ENCODE assay signal across 8 cellular contexts in genomic region chr6:111663692-111664564, GRCh38. TPM values are rescaled to one million over a fixed set of nuclear protein-coding genes. Genes with fewer than 3 reads are reported as not detected.
DNase-seq lines count a peak whose midpoint lies in the region; ATAC-seq and TF ChIP-seq lines count a peak whose summit lies in the region.

No MANE protein-coding gene starts in this region.

- H3K9me3 ChIP-seq in esophagus muscularis mucosa, result no peaks in the 10 kb centered on the region

- no peak for TF ChIP-seq EP300 in esophagus muscularis mucosa (IDR thresholded peaks at IDR 0.05)

- TF ChIP-seq CTCF in esophagus muscularis mucosa (IDR thresholded peaks at IDR 0.05), result no peak

- H3K4me3 Mint-ChIP-seq in natural killer cell treated with Interleukin-12 subunit alpha and Interleukin-12 subunit beta and Interleukin-15 and Interleukin-18, amount 100 ng/mL, for 72 hours, result no peak overlapping the region

- H3K27ac Mint-ChIP-seq in natural killer cell treated with Interleukin-12 subunit alpha and Interleukin-12 subunit beta and Interleukin-15 and Interleukin-18, amount 100 ng/mL, for 72 hours, result peak overlapping the region; percentile 36 to 44

- H3K27me3 Mint-ChIP-seq in natural killer cell treated with Interleukin-12 subunit alpha and Interleukin-12 subunit beta and Interleukin-15 and Interleukin-18, amount 100 ng/mL, for 72 hours, result no peaks in the 10 kb centered on the region

- H3K79me2 ChIP-seq in ACC112 (ENCODE audit: control insufficient read depth, insufficient read depth, low read length, unreplicated experiment), result no peaks in the 10 kb centered on the region

- 45% methylated on average over 15 of the region's 15 CpGs for WGBS in esophagus muscularis mucosa

- intact Hi-C loops in esophagus muscularis mucosa (cut with DNase I), result no loop called here

- DNase-seq in NCI-H82 treated with DMSO at 0.1 percent for 48 hours (lab: John Stamatoyannopoulos, UW; ENCODE audit: unreplicated experiment) (peak; percentile 76), esophagus muscularis mucosa (ENCODE audit: extremely low spot score) (no peak), mucosa of gallbladder (ENCODE audit: low spot score) (no peak), NCI-H1436 treated with DMSO at 0.1 percent for 48 hours (lab: John Stamatoyannopoulos, UW) (no peak), SHP77 treated with DMSO at 0.1 percent for 48 hours (lab: John Stamatoyannopoulos, UW) (no peak), NCI-H446 treated with DMSO at 0.1 percent for 48 hours (lab: John Stamatoyannopoulos, UW) (no peak)
- DNase-seq in natural killer cell treated with Interleukin-12 subunit alpha and Interleukin-12 subunit beta and Interleukin-15 and Interleukin-18, amount 100 ng/mL, for 72 hours (ENCODE audit: low spot score), result no peak

- H3K27me3 ChIP-seq in ACC112 (ENCODE audit: insufficient read depth, low read length) (no peaks in the 10 kb centered on the region), esophagus muscularis mucosa (no peaks in the 10 kb centered on the region)

- H3K27ac ChIP-seq in ACC112 (ENCODE audit: low read depth, low read length) (peak overlapping the region; percentile 36), esophagus muscularis mucosa (replicated peaks in 1 of 4) (peak overlapping the region; percentile 68 to 81 (median 72))

- H2AFZ ChIP-seq in ACC112 (ENCODE audit: low read length, unreplicated experiment), result no peak overlapping the region

- no peak overlapping the region for H3K4me3 ChIP-seq in ACC112 (ENCODE audit: low read depth, low read length)
- H3K4me3 ChIP-seq in esophagus muscularis mucosa, result no peak overlapping the region

- no peaks in the 10 kb centered on the region for H3K9me3 Mint-ChIP-seq in natural killer cell treated with Interleukin-12 subunit alpha and Interleukin-12 subunit beta and Interleukin-15 and Interleukin-18, amount 100 ng/mL, for 72 hours

- H3K36me3 ChIP-seq in ACC112 (ENCODE audit: insufficient read depth, low read length), result no peaks in the 10 kb centered on the region
- H3K36me3 ChIP-seq in esophagus muscularis mucosa, result no peaks in the 10 kb centered on the region

- peaks cover 29 to 38% of the 10 kb centered on the region in 2 donors for H3K4me1 Mint-ChIP-seq in natural killer cell treated with Interleukin-12 subunit alpha and Interleukin-12 subunit beta and Interleukin-15 and Interleukin-18, amount 100 ng/mL, for 72 hours (ENCODE audit: low read depth in 2 of 2)

- TF ChIP-seq POLR2A in esophagus muscularis mucosa (IDR thresholded peaks at IDR 0.05; ENCODE audit: low read depth), result no peak

- peaks cover 14% of the 10 kb centered on the region for H3K36me3 Mint-ChIP-seq in natural killer cell treated with Interleukin-12 subunit alpha and Interleukin-12 subunit beta and Interleukin-15 and Interleukin-18, amount 100 ng/mL, for 72 hours

- ATAC-seq in natural killer cell treated with Interleukin-12 subunit alpha and Interleukin-12 subunit beta and Interleukin-15 and Interleukin-18, amount 100 ng/mL, for 72 hours, result no peak

- H3K4me1 ChIP-seq in ACC112 (ENCODE audit: control insufficient read depth, insufficient read depth, low read length, unreplicated experiment), result peaks cover 27% of the 10 kb centered on the region
- peaks cover 54 to 85% (median 82%) of the 10 kb centered on the region in 4 donors for H3K4me1 ChIP-seq in esophagus muscularis mucosa

RNA-seq across cellular contexts. Expression of gene TRAF3IP2, which starts 58.2 kb away (rescaled TPM):
- 10 to 100 TPM; 16.6 to 37.1 (median 32.4) TPM for total RNA-seq in esophagus muscularis mucosa
- total RNA-seq in natural killer cell treated with Interleukin-12 subunit alpha and Interleukin-12 subunit beta and Interleukin-15 and Interleukin-18, amount 100 ng/mL, for 72 hours, result 10 to 100 TPM; 20.8 to 24.9 TPM
- total RNA-seq in mucosa of gallbladder, result 29.7 TPM
